In the genomic region with DNA sequence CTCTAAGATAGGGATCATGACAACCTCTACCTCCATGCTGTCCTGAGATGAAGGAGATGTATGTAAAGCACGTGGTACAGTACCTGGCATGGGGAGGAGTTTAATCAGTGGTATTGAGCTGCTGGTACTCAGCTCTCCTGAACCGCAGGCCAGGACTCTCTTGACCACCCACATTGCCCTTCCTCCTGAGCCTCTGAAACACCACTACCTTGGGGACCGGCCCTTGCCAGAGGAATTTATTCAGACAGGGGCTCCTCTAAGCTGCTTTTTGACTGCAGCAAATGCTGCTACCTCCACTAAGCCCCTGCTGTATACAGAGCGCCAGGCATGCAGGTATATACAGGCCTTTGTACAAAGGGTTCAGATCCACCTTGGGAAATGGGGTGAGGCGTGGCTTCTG, we compare ENCODE assay signal across 1 cellular context.
TF ChIP-seq lines count a peak whose summit lies in the region.

No MANE protein-coding gene starts in this region.

TF ChIP-seq in GM23338, 12 proteins besides CTCF, POLR2A, EP300 and RAD21 (continued from another document):
- TF ChIP-seq, protein P1, sequence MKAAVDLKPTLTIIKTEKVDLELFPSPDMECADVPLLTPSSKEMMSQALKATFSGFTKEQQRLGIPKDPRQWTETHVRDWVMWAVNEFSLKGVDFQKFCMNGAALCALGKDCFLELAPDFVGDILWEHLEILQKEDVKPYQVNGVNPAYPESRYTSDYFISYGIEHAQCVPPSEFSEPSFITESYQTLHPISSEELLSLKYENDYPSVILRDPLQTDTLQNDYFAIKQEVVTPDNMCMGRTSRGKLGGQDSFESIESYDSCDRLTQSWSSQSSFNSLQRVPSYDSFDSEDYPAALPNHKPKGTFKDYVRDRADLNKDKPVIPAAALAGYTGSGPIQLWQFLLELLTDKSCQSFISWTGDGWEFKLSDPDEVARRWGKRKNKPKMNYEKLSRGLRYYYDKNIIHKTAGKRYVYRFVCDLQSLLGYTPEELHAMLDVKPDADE (IDR thresholded peaks at IDR 0.05) = no peak
- no peak for TF ChIP-seq STAT1 (IDR thresholded peaks at IDR 0.05; ENCODE audit: unreplicated experiment)
TF ChIP-seq in GM23338: peak in this region for 0.
